In the genomic region with DNA sequence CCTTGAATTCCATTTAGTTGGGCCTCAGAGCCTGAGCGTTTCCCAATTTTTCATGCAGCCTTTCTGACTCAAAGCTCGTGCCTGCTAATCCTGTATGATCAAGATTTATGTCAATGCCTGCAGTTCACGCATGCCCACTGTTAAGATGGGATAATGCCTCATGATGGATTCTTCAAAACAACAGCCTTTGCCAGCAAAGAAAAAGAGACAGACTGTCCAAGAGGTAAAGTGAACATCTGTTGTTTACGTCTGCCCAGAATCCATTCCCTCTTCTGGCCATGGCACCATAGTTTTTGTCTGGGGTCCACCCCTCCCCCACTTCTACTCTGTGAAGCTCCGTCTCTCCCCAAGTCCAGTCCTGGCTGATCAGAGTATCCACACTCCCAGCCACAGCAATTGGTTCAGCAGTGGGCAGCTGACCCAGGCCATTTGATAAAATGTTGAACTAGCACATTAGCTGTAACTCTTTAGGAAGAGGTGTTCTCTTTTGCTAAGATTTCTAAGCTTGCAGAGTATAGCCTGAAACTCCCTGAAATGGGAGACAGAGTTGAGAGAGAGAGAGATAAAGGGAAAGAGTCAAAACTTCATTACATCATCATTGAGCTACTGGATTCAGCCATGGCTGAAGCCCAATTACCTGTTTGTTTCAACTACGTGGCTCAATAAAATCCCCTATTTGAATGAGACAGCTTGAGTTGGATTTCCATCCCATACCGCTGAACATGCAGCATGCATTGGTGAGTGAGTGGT, we compare ENCODE assay signal across 1 cellular context.
TF ChIP-seq lines count a peak whose summit lies in the region.

No MANE protein-coding gene starts in this region.

TF ChIP-seq in GM23338, 12 proteins besides CTCF, POLR2A, EP300 and RAD21 (continued from another document):
- TF ChIP-seq, protein P1, sequence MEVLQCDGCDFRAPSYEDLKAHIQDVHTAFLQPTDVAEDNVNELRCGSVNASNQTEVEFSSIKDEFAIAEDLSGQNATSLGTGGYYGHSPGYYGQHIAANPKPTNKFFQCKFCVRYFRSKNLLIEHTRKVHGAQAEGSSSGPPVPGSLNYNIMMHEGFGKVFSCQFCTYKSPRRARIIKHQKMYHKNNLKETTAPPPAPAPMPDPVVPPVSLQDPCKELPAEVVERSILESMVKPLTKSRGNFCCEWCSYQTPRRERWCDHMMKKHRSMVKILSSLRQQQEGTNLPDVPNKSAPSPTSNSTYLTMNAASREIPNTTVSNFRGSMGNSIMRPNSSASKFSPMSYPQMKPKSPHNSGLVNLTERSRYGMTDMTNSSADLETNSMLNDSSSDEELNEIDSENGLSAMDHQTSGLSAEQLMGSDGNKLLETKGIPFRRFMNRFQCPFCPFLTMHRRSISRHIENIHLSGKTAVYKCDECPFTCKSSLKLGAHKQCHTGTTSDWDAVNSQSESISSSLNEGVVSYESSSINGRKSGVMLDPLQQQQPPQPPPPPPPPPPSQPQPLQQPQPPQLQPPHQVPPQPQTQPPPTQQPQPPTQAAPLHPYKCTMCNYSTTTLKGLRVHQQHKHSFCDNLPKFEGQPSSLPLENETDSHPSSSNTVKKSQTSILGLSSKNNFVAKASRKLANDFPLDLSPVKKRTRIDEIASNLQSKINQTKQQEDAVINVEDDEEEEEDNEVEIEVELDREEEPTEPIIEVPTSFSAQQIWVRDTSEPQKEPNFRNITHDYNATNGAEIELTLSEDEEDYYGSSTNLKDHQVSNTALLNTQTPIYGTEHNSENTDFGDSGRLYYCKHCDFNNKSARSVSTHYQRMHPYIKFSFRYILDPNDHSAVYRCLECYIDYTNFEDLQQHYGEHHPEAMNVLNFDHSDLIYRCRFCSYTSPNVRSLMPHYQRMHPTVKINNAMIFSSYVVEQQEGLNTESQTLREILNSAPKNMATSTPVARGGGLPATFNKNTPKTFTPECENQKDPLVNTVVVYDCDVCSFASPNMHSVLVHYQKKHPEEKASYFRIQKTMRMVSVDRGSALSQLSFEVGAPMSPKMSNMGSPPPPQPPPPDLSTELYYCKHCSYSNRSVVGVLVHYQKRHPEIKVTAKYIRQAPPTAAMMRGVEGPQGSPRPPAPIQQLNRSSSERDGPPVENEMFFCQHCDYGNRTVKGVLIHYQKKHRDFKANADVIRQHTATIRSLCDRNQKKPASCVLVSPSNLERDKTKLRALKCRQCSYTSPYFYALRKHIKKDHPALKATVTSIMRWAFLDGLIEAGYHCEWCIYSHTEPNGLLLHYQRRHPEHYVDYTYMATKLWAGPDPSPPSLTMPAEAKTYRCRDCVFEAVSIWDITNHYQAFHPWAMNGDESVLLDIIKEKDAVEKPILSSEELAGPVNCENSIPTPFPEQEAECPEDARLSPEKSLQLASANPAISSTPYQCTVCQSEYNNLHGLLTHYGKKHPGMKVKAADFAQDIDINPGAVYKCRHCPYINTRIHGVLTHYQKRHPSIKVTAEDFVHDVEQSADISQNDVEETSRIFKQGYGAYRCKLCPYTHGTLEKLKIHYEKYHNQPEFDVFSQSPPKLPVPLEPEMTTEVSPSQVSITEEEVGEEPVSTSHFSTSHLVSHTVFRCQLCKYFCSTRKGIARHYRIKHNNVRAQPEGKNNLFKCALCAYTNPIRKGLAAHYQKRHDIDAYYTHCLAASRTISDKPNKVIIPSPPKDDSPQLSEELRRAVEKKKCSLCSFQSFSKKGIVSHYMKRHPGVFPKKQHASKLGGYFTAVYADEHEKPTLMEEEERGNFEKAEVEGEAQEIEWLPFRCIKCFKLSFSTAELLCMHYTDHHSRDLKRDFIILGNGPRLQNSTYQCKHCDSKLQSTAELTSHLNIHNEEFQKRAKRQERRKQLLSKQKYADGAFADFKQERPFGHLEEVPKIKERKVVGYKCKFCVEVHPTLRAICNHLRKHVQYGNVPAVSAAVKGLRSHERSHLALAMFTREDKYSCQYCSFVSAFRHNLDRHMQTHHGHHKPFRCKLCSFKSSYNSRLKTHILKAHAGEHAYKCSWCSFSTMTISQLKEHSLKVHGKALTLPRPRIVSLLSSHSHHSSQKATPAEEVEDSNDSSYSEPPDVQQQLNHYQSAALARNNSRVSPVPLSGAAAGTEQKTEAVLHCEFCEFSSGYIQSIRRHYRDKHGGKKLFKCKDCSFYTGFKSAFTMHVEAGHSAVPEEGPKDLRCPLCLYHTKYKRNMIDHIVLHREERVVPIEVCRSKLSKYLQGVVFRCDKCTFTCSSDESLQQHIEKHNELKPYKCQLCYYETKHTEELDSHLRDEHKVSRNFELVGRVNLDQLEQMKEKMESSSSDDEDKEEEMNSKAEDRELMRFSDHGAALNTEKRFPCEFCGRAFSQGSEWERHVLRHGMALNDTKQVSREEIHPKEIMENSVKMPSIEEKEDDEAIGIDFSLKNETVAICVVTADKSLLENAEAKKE (CRISPR knock-in tag; IDR thresholded peaks at IDR 0.05), result no peak
- TF ChIP-seq NANOG (IDR thresholded peaks at IDR 0.05; ENCODE audit: borderline replicate concordance), result no peak
- no peak for TF ChIP-seq EZH2 (IDR thresholded peaks at IDR 0.05; ENCODE audit: low read depth, unreplicated experiment)
- TF ChIP-seq, protein P2, sequence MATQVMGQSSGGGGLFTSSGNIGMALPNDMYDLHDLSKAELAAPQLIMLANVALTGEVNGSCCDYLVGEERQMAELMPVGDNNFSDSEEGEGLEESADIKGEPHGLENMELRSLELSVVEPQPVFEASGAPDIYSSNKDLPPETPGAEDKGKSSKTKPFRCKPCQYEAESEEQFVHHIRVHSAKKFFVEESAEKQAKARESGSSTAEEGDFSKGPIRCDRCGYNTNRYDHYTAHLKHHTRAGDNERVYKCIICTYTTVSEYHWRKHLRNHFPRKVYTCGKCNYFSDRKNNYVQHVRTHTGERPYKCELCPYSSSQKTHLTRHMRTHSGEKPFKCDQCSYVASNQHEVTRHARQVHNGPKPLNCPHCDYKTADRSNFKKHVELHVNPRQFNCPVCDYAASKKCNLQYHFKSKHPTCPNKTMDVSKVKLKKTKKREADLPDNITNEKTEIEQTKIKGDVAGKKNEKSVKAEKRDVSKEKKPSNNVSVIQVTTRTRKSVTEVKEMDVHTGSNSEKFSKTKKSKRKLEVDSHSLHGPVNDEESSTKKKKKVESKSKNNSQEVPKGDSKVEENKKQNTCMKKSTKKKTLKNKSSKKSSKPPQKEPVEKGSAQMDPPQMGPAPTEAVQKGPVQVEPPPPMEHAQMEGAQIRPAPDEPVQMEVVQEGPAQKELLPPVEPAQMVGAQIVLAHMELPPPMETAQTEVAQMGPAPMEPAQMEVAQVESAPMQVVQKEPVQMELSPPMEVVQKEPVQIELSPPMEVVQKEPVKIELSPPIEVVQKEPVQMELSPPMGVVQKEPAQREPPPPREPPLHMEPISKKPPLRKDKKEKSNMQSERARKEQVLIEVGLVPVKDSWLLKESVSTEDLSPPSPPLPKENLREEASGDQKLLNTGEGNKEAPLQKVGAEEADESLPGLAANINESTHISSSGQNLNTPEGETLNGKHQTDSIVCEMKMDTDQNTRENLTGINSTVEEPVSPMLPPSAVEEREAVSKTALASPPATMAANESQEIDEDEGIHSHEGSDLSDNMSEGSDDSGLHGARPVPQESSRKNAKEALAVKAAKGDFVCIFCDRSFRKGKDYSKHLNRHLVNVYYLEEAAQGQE (IDR thresholded peaks at IDR 0.05; ENCODE audit: unreplicated experiment), result no peak
- TF ChIP-seq, protein P3, sequence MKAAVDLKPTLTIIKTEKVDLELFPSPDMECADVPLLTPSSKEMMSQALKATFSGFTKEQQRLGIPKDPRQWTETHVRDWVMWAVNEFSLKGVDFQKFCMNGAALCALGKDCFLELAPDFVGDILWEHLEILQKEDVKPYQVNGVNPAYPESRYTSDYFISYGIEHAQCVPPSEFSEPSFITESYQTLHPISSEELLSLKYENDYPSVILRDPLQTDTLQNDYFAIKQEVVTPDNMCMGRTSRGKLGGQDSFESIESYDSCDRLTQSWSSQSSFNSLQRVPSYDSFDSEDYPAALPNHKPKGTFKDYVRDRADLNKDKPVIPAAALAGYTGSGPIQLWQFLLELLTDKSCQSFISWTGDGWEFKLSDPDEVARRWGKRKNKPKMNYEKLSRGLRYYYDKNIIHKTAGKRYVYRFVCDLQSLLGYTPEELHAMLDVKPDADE (IDR thresholded peaks at IDR 0.05), result no peak
- no peak for TF ChIP-seq ZNF114 (CRISPR knock-in tag; IDR thresholded peaks at IDR 0.05)
